11 cellular contexts compared by ENCODE assay signal in the genomic region with DNA sequence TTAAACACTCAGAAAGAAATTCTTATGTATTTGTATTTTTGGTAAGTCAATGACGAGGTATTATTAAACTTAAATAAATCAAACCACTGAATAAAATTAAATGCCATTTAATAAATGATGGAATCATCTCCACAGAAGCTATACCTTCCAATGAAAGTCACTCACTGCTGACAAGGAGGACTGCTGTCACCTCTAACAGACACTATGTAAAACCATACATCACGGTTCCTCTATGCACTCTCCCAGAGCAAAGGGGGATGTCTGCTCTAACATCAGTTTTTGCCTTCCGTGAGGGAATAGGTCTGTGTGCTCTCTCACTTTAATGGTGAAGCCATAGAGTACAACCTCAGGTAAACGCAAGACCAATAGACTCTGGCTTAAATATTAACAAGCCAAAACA.
A peak's percentile ranks its signal among the peaks of the same experiment; 100 is the strongest.
DNase-seq lines count a peak whose midpoint lies in the region; ATAC-seq and TF ChIP-seq lines count a peak whose summit lies in the region.
"Had no signal": no experiment of that assay in that cellular context is flagged by ENCODE, and none has a peak within 500 bp of the region (broad histone marks: within the 10 kb centered on the region; RNA-seq: fewer than 3 reads in every experiment).

No MANE protein-coding gene starts in this region.

- H3K9me3 Mint-ChIP-seq in activated naive CD8-positive, alpha-beta T cell treated with anti-CD3 and anti-CD28 coated beads for 36 hours = peaks cover 2% of the 10 kb centered on the region
- H3K9me3 Mint-ChIP-seq in activated naive CD8-positive, alpha-beta T cell treated with anti-CD3 and anti-CD28 coated beads, Interleukin-2, amount 50 U/mL, for 24 hours = no peaks in the 10 kb centered on the region
- H3K9me3 Mint-ChIP-seq: neural crest cell had no signal

- peaks cover 40% of the 10 kb centered on the region for H4K20me1 ChIP-seq in PC-9 (ENCODE audit: insufficient read depth)

- H3K79me2 ChIP-seq in PC-9 (ENCODE audit: low read depth) = 0 out of 2 replicates have a peak, but pooled peaks cover 14% of the 10 kb centered on the region

- H3K4me3 Mint-ChIP-seq in activated naive CD8-positive, alpha-beta T cell treated with anti-CD3 and anti-CD28 coated beads for 36 hours = no peak overlapping the region
- no peak overlapping the region for H3K4me3 Mint-ChIP-seq in activated naive CD8-positive, alpha-beta T cell treated with anti-CD3 and anti-CD28 coated beads, Interleukin-2, amount 50 U/mL, for 24 hours
- H3K4me3 Mint-ChIP-seq: neural crest cell had no signal

- H3K9me3 ChIP-seq in PC-9 (ENCODE audit: insufficient read depth, low read depth) = no peaks in the 10 kb centered on the region

- TF ChIP-seq CTCF in PC-9 (conservative IDR thresholded peaks at IDR 0.05) = no peak

- H3K4me1 ChIP-seq in PC-9 (replicated peaks; ENCODE audit: insufficient read depth) = peaks cover 29% of the 10 kb centered on the region

- intact Hi-C loops in PC-9 (cut with micrococcal nuclease; ENCODE audit: unreplicated experiment) = loop anchor here (1.0 to 2.0 kb wide), 2 partner anchors 134 to 298 kb away; no protein-coding TSS in a partner anchor

- peaks cover 44% of the 10 kb centered on the region for H3K4me1 Mint-ChIP-seq in activated naive CD8-positive, alpha-beta T cell treated with anti-CD3 and anti-CD28 coated beads for 36 hours
- H3K4me1 Mint-ChIP-seq in activated naive CD8-positive, alpha-beta T cell treated with anti-CD3 and anti-CD28 coated beads, Interleukin-2, amount 50 U/mL, for 24 hours = peaks cover 51% of the 10 kb centered on the region

- no peaks in the 10 kb centered on the region for H3K27me3 ChIP-seq in PC-9 (ENCODE audit: insufficient read depth, low read depth)

- H3K27ac ChIP-seq in PC-9 = peak overlapping the region; percentile 74
- H3K27ac ChIP-seq: C4-2B had no signal

- H3K36me3 ChIP-seq in PC-9 (ENCODE audit: low read depth) = peaks cover 14% of the 10 kb centered on the region

- CTCF ChIA-PET in PC-9 (lab: Charles Lee) = no interaction called here

- POLR2A ChIA-PET in PC-9 (lab: Charles Lee; ENCODE audit: unreplicated experiment) = no interaction called here

- peak overlapping the region; percentile 47 for H3K27ac Mint-ChIP-seq in activated naive CD8-positive, alpha-beta T cell treated with anti-CD3 and anti-CD28 coated beads for 36 hours
- no peak overlapping the region for H3K27ac Mint-ChIP-seq in activated naive CD8-positive, alpha-beta T cell treated with anti-CD3 and anti-CD28 coated beads, Interleukin-2, amount 50 U/mL, for 24 hours

- peaks cover 25% of the 10 kb centered on the region; the same call in 1 of the 2 replicates for H3F3A ChIP-seq in PC-9 (ENCODE audit: insufficient read depth, low read depth)

- no peaks in the 10 kb centered on the region for H3K9me2 ChIP-seq in PC-9 (ENCODE audit: insufficient read depth)

- peaks cover 2% of the 10 kb centered on the region for H3K36me3 Mint-ChIP-seq in activated naive CD8-positive, alpha-beta T cell treated with anti-CD3 and anti-CD28 coated beads for 36 hours
- no peaks in the 10 kb centered on the region for H3K36me3 Mint-ChIP-seq in activated naive CD8-positive, alpha-beta T cell treated with anti-CD3 and anti-CD28 coated beads, Interleukin-2, amount 50 U/mL, for 24 hours (ENCODE audit: low read depth)

- DNase-seq in activated naive CD8-positive, alpha-beta T cell treated with anti-CD3 and anti-CD28 coated beads for 36 hours = no peak
- DNase-seq in activated naive CD8-positive, alpha-beta T cell treated with anti-CD3 and anti-CD28 coated beads, Interleukin-2, amount 50 U/mL, for 24 hours = no peak
- DNase-seq in PC-9 (no peak), AG08396 (ENCODE audit: low spot score) (no peak), NCI-H2107 (lab: John Stamatoyannopoulos, UW) (no peak), COR-L47 (lab: John Stamatoyannopoulos, UW) (no peak)
- no peak for DNase-seq in stimulated activated naive CD8-positive, alpha-beta T cell treated with anti-CD3 and anti-CD28 coated beads, Interleukin-15, Interleukin-2, amounts not matched to agents 100 U/mL and 50 U/mL, for 24 hours
- DNase-seq: NCI-H1694 had no signal

- H3K4me3 ChIP-seq in PC-9 = peak overlapping the region; percentile 7; the same call in 1 of the 2 replicates

- peak overlapping the region; percentile 69 for H3K4me2 ChIP-seq in PC-9

- BruUV-seq in PC-9 (replicated peaks; lab: Mats Ljungman, UMichigan) = no TSS peak

- no peak overlapping the region for H2AFZ ChIP-seq in PC-9

- no peak for ATAC-seq in activated naive CD8-positive, alpha-beta T cell treated with anti-CD3 and anti-CD28 coated beads, Interleukin-2, amount 50 U/mL, for 24 hours
- ATAC-seq in HG02759 (IDR thresholded peaks at IDR 0.05; ENCODE audit: unreplicated experiment) = peak; percentile 20
- ATAC-seq in stimulated activated naive CD8-positive, alpha-beta T cell treated with anti-CD3 and anti-CD28 coated beads, Interleukin-15, Interleukin-2, amounts not matched to agents 100 U/mL and 50 U/mL, for 24 hours = peak; percentile 6

- no peaks in the 10 kb centered on the region for H3K27me3 Mint-ChIP-seq in activated naive CD8-positive, alpha-beta T cell treated with anti-CD3 and anti-CD28 coated beads for 36 hours
- H3K27me3 Mint-ChIP-seq in activated naive CD8-positive, alpha-beta T cell treated with anti-CD3 and anti-CD28 coated beads, Interleukin-2, amount 50 U/mL, for 24 hours = no peaks in the 10 kb centered on the region
